In the genomic region with DNA sequence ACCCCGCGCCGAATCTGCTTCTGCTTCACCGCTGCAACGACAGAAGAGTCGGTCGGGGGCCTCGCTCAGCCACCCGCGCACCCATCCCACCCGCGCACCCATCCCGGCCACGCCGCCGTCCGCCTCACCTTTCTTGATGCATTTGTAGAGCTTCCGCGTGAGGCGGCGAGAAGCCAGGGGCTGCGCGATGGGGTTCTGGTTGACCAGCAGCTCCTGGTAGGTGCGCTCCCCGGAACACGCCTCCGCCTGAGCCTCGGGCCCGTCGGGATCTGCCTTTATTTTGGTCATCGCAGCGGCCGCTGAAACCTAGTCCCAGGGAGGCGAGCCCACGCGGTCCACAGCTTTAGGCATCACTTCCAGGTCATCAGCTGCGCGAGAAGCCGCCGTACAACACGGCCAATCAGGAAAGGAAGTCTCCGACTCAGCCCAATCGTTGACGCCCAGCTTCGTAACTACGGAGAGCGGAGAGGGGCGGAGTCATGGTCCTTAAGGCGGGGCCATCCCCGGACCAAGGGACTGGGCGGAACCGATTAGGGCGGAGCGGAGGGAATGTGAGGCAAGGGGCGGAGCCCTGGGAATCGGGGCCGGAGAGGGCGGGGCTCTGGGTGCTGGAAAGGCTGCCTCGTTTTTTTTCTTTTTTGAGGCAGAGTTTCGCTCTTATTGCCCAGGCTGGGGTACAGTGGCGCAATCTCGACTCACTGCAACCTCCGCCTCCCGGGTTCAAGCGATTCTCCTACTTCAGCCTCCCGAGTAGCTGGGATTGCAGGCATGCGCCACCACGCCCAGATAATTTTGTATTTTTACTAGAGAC, we compare ENCODE assay signal across 8 cellular contexts. TPM values are rescaled to one million over a fixed set of nuclear protein-coding genes. Genes with fewer than 3 reads are reported as not detected.
DNase-seq lines count a peak whose midpoint lies in the region; ATAC-seq and TF ChIP-seq lines count a peak whose summit lies in the region.

A gene (minus strand): TSS at position 356 of the 811 bp plus-strand sequence. CDS start 68 bp downstream, at position 288.

- H3K79me2 ChIP-seq in PC-3 (ENCODE audit: low read length) = peaks cover 21% of the 10 kb centered on the region

- TF ChIP-seq CTCF in PC-3 (conservative IDR thresholded peaks at IDR 0.05; ENCODE audit: low read depth, low read length) (no peak), epithelial cell of proximal tubule (conservative IDR thresholded peaks at IDR 0.05; ENCODE audit: low read depth, low read length) (no peak)

- intact Hi-C loops in PC-3 (cut with micrococcal nuclease) = loop anchor here (1.0 to 5.0 kb wide), 2 partner anchors 22 to 49 kb away; a partner anchor contains a TSS

- peak within 1 kb of the TSS; percentile 12; the same call in 1 of the 2 replicates for H3K27ac ChIP-seq in PC-3 (ENCODE audit: low read length)

- peak within 1 kb of the TSS; percentile 60 for H2AFZ ChIP-seq in PC-3 (ENCODE audit: low read length)

- BruUV-seq in PC-3 (replicated peaks; lab: Mats Ljungman, UMichigan) = no TSS peak

- H3F3A ChIP-seq in PC-3 (ENCODE audit: low read length, unreplicated experiment) = no peaks in the 10 kb centered on the region

- peaks cover 19% of the 10 kb centered on the region for H3K36me3 ChIP-seq in PC-3 (ENCODE audit: low read depth, low read length)

- CTCF ChIA-PET in PC-3 (lab: Charles Lee) = interaction anchor here (1.0 to 1.2 kb wide), 2 partner anchors 10 to 78 kb away, joined by 4 to 5 read pairs; no protein-coding TSS in a partner anchor

- peaks cover 7% of the 10 kb centered on the region; the same call in 1 of the 2 replicates for H3K4me1 ChIP-seq in PC-3 (ENCODE audit: insufficient read depth, low read length)

- POLR2A ChIA-PET in PC-3 (lab: Charles Lee; ENCODE audit: unreplicated experiment) = interaction anchor here (0.6 kb wide), 1 partner anchor 51 kb away, joined by 3 read pairs; a partner anchor contains a TSS

- H3K4me3 ChIP-seq in PC-3 (ENCODE audit: low read length) = peak within 1 kb of the TSS; percentile 92
- H3K4me3 ChIP-seq in epithelial cell of proximal tubule (ENCODE audit: low read depth, low read length) = peak within 1 kb of the TSS; percentile 92

- H3K27me3 ChIP-seq in PC-3 (ENCODE audit: low read length) = no peaks in the 10 kb centered on the region

- H3K9ac ChIP-seq in PC-3 (ENCODE audit: low read length) = peak within 1 kb of the TSS; percentile 92

- ATAC-seq in GM21576 (IDR thresholded peaks at IDR 0.05; ENCODE audit: unreplicated experiment) (peak; percentile 99), PC-3 (peak; percentile 97)

- H3K4me2 ChIP-seq in PC-3 (ENCODE audit: low read length) = peak within 1 kb of the TSS; percentile 92

- no peak for TF ChIP-seq RAD21 in Ishikawa (IDR thresholded peaks at IDR 0.05; ENCODE audit: low read depth)

- no peak for TF ChIP-seq EP300 in Ishikawa (IDR thresholded peaks at IDR 0.05; ENCODE audit: borderline replicate concordance)

- no peaks in the 10 kb centered on the region for H3K9me2 ChIP-seq in PC-3 (replicated peaks; ENCODE audit: low read length)

- no peaks in the 10 kb centered on the region for H4K20me1 ChIP-seq in PC-3 (ENCODE audit: low read length)

- peak; percentile 98 for DNase-seq in DMS114 treated with DMSO at 0.1 percent for 48 hours (lab: John Stamatoyannopoulos, UW; ENCODE audit: unreplicated experiment)
- DNase-seq in PC-3 = peak; percentile 99
- peak; percentile 98 for DNase-seq in activated T-cell treated with anti-CD3 and anti-CD28 coated beads for 48 hours (ENCODE audit: low read depth)
- peak; percentile 84 for DNase-seq in epithelial cell of proximal tubule (ENCODE audit: low read depth)
- DNase-seq in mucosa of gallbladder (ENCODE audit: low spot score) = peak; percentile 99
- peak; percentile 95 to 96 for DNase-seq in stimulated activated CD8-positive, alpha-beta memory T cell treated with anti-CD3 and anti-CD28 coated beads, Interleukin-4, amount 100 ng/mL, for 4 hours (ENCODE audit: low read depth in 2 of 2, low spot score in 1 of 2)

- H3K9me3 ChIP-seq in PC-3 (ENCODE audit: low read length) = no peaks in the 10 kb centered on the region

TF ChIP-seq in Ishikawa, 13 proteins besides CTCF, POLR2A, EP300 and RAD21:
- TF ChIP-seq, protein P1, sequence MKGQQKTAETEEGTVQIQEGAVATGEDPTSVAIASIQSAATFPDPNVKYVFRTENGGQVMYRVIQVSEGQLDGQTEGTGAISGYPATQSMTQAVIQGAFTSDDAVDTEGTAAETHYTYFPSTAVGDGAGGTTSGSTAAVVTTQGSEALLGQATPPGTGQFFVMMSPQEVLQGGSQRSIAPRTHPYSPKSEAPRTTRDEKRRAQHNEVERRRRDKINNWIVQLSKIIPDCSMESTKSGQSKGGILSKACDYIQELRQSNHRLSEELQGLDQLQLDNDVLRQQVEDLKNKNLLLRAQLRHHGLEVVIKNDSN (IDR thresholded peaks at IDR 0.05) = peak; percentile 58
- TF ChIP-seq ZBTB7A (IDR thresholded peaks at IDR 0.05; ENCODE audit: low read depth) = no peak
- TF ChIP-seq, protein P2, sequence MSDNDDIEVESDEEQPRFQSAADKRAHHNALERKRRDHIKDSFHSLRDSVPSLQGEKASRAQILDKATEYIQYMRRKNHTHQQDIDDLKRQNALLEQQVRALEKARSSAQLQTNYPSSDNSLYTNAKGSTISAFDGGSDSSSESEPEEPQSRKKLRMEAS (IDR thresholded peaks at IDR 0.05) = peak; percentile 97
- TF ChIP-seq YY1 (IDR thresholded peaks at IDR 0.05; ENCODE audit: low read depth) = no peak
- peak; percentile 61; the same call in 1 of the 2 replicates for TF ChIP-seq CEBPB (IDR thresholded peaks at IDR 0.05)
- no peak for TF ChIP-seq TCF12 (IDR thresholded peaks at IDR 0.05; ENCODE audit: low read depth)
- no peak for TF ChIP-seq EGR1 (IDR thresholded peaks at IDR 0.05)
- TF ChIP-seq FOXM1 (IDR thresholded peaks at IDR 0.05; ENCODE audit: borderline replicate concordance, low read depth) = no peak
- TF ChIP-seq CREB1 (IDR thresholded peaks at IDR 0.05; ENCODE audit: low read depth) = peak; percentile 96
- TF ChIP-seq TEAD4 (IDR thresholded peaks at IDR 0.05) = 0 out of 2 replicates have a peak, but pooled peaks have one; percentile 27
- TF ChIP-seq TAF1 (IDR thresholded peaks at IDR 0.05; ENCODE audit: low read depth) = no peak; the same call in 1 of the 2 replicates
- TF ChIP-seq NFIC (IDR thresholded peaks at IDR 0.05) = no peak
- TF ChIP-seq, protein P3, sequence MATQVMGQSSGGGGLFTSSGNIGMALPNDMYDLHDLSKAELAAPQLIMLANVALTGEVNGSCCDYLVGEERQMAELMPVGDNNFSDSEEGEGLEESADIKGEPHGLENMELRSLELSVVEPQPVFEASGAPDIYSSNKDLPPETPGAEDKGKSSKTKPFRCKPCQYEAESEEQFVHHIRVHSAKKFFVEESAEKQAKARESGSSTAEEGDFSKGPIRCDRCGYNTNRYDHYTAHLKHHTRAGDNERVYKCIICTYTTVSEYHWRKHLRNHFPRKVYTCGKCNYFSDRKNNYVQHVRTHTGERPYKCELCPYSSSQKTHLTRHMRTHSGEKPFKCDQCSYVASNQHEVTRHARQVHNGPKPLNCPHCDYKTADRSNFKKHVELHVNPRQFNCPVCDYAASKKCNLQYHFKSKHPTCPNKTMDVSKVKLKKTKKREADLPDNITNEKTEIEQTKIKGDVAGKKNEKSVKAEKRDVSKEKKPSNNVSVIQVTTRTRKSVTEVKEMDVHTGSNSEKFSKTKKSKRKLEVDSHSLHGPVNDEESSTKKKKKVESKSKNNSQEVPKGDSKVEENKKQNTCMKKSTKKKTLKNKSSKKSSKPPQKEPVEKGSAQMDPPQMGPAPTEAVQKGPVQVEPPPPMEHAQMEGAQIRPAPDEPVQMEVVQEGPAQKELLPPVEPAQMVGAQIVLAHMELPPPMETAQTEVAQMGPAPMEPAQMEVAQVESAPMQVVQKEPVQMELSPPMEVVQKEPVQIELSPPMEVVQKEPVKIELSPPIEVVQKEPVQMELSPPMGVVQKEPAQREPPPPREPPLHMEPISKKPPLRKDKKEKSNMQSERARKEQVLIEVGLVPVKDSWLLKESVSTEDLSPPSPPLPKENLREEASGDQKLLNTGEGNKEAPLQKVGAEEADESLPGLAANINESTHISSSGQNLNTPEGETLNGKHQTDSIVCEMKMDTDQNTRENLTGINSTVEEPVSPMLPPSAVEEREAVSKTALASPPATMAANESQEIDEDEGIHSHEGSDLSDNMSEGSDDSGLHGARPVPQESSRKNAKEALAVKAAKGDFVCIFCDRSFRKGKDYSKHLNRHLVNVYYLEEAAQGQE (IDR thresholded peaks at IDR 0.05; ENCODE audit: low read depth) = no peak

RNA-seq across cellular contexts. Expression of the gene that starts here (rescaled TPM):
- total RNA-seq in PC-3 (2014; rRNA removed) = 649 TPM in 2 replicates
- 392 and 572 TPM in 2 replicates for total RNA-seq in epithelial cell of proximal tubule
- 69.4 TPM for total RNA-seq in mucosa of gallbladder

Comparison
In these comparisons a context has a peak if more than half of its experiments do, and no peak if none do; other contexts are left out.
1. Peak in every context shown above with its lines: DNase-seq, ATAC-seq, H3K4me3 ChIP-seq and H3K27ac ChIP-seq.